ENCODE assay signal across 8 cellular contexts in genomic region chr2:129483366-129483765, GRCh38.
DNase-seq lines count a peak whose midpoint lies in the region; ATAC-seq and FAIRE-seq lines count a peak whose summit lies in the region.
"Had no signal": no experiment of that assay in that cellular context is flagged by ENCODE, and none has a peak within 500 bp of the region (broad histone marks: within the 10 kb centered on the region; RNA-seq: fewer than 3 reads in every experiment).

No MANE protein-coding gene starts in this region.

- peaks cover 19 to 24% of the 10 kb centered on the region in 2 donors for H3K4me1 Mint-ChIP-seq in stimulated activated naive B cell treated with anti-CD40 and anti-IgM and Interleukin-4, amounts not matched to agents 10 μg/mL and 1 μg/mL and 100 μg/mL, for 72 hours

- no peak for FAIRE-seq in HTR-8/SVneo (lab: Jason Lieb, UNC)

- peak; percentile 90 for ATAC-seq in GM19395 (IDR thresholded peaks at IDR 0.05; ENCODE audit: unreplicated experiment)
- ATAC-seq in HG02938 (IDR thresholded peaks at IDR 0.05; ENCODE audit: unreplicated experiment), result peak; percentile 91
- ATAC-seq in stimulated activated naive B cell treated with anti-CD40 and anti-IgM and Interleukin-4, amounts not matched to agents 10 μg/mL and 1 μg/mL and 100 μg/mL, for 72 hours (replicated peaks), result peak; percentile 91 to 97

- H3K4me3 Mint-ChIP-seq in stimulated activated naive B cell treated with anti-CD40 and anti-IgM and Interleukin-4, amounts not matched to agents 10 μg/mL and 1 μg/mL and 100 μg/mL, for 72 hours, result peak overlapping the region in 1 of 2 donors; percentile 47

- in situ Hi-C loops in KBM-7 (cut with MboI; ENCODE audit: low pct_unique_long_range_greater_than_20kb, low sequenced_read_pairs), result no loop called here

- peaks cover 0 to 3% of the 10 kb centered on the region in 2 donors for H3K36me3 Mint-ChIP-seq in stimulated activated naive B cell treated with anti-CD40 and anti-IgM and Interleukin-4, amounts not matched to agents 10 μg/mL and 1 μg/mL and 100 μg/mL, for 72 hours

- peak overlapping the region; percentile 88 for H3K27ac Mint-ChIP-seq in stimulated activated naive B cell treated with anti-CD40 and anti-IgM and Interleukin-4, amounts not matched to agents 10 μg/mL and 1 μg/mL and 100 μg/mL, for 72 hours

- DNase-seq in NAMALWA (ENCODE audit: low spot score), result peak; percentile 40
- peak; percentile 49 for DNase-seq in stimulated activated naive B cell treated with anti-CD40 and anti-IgM and Interleukin-4, amounts not matched to agents 10 μg/mL and 1 μg/mL and 100 μg/mL, for 72 hours
- DNase-seq in HTR-8/SVneo (ENCODE audit: insufficient read length, low spot score), result no peak
- DNase-seq in NCI-H187 (lab: John Stamatoyannopoulos, UW), result no peak
- no peak for DNase-seq in KBM-7
- DNase-seq: mammary epithelial cell had no signal

- no peaks in the 10 kb centered on the region for H3K27me3 Mint-ChIP-seq in stimulated activated naive B cell treated with anti-CD40 and anti-IgM and Interleukin-4, amounts not matched to agents 10 μg/mL and 1 μg/mL and 100 μg/mL, for 72 hours

- H3K9me3 Mint-ChIP-seq in stimulated activated naive B cell treated with anti-CD40 and anti-IgM and Interleukin-4, amounts not matched to agents 10 μg/mL and 1 μg/mL and 100 μg/mL, for 72 hours, result peaks cover 4 to 6% of the 10 kb centered on the region in 2 donors

Comparison
In these comparisons a context has a peak if more than half of its experiments do, and no peak if none do; other contexts are left out.
1. DNase-seq: peak in NAMALWA (single experiment) and stimulated activated naive B cell treated with anti-CD40 and anti-IgM and Interleukin-4, amounts not matched to agents 10 μg/mL and 1 μg/mL and 100 μg/mL, for 72 hours (single experiment); none in HTR-8/SVneo (single experiment), NCI-H187 (0 of 2) and KBM-7 (single experiment).
2. Peak in every context shown above with its lines, with median percentiles within 50 percentile points of each other: ATAC-seq.